ENCODE assay signal across 17 cellular contexts in genomic region chr2:206521612-206522011, GRCh38.
DNase-seq lines count a peak whose midpoint lies in the region; ATAC-seq and TF ChIP-seq lines count a peak whose summit lies in the region.
"Had no signal": no experiment of that assay in that cellular context is flagged by ENCODE, and none has a peak within 500 bp of the region (broad histone marks: within the 10 kb centered on the region; RNA-seq: fewer than 3 reads in every experiment).

No MANE protein-coding gene starts in this region.

- H3K27me3 Mint-ChIP-seq in stimulated activated naive CD8-positive, alpha-beta T cell treated with anti-CD3 and anti-CD28 coated beads, Interleukin-15, amount 100 ng/mL, for 72 hours, result no peaks in the 10 kb centered on the region

- no peak for TF ChIP-seq CTCF in fibroblast of pulmonary artery (IDR thresholded peaks at IDR 0.05; ENCODE audit: low read length, missing control alignments)

- H3K9me3 Mint-ChIP-seq in stimulated activated naive CD8-positive, alpha-beta T cell treated with anti-CD3 and anti-CD28 coated beads, Interleukin-15, amount 100 ng/mL, for 72 hours, result no peaks in the 10 kb centered on the region
- H3K9me3 Mint-ChIP-seq: CD8-positive, alpha-beta memory T cell had no signal

- H3K4me1 Mint-ChIP-seq in stimulated activated naive CD8-positive, alpha-beta T cell treated with anti-CD3 and anti-CD28 coated beads, Interleukin-15, amount 100 ng/mL, for 72 hours, result no peaks in the 10 kb centered on the region
- H3K4me1 Mint-ChIP-seq: CD8-positive, alpha-beta memory T cell had no signal

- no peak overlapping the region for H3K27ac Mint-ChIP-seq in stimulated activated naive CD8-positive, alpha-beta T cell treated with anti-CD3 and anti-CD28 coated beads, Interleukin-15, amount 100 ng/mL, for 72 hours
- H3K27ac Mint-ChIP-seq: CD8-positive, alpha-beta memory T cell had no signal

- no peak overlapping the region for H3K4me3 ChIP-seq in fibroblast of pulmonary artery (replicated peaks; ENCODE audit: low read depth, low read length)
- H3K4me3 ChIP-seq: HAP-1, SJCRH30 had no signal

- DNase-seq in stimulated activated naive CD8-positive, alpha-beta T cell treated with anti-CD3 and anti-CD28 coated beads, Interleukin-15, amount 100 ng/mL, for 72 hours, result no peak
- DNase-seq in stimulated activated naive CD8-positive, alpha-beta T cell treated with anti-CD3 and anti-CD28 coated beads, Interleukin-15, Interleukin-2, amounts not matched to agents 100 U/mL and 50 U/mL, for 24 hours, result no peak
- peak; percentile 43 for DNase-seq in RPMI8226
- DNase-seq in fibroblast of pulmonary artery (ENCODE audit: low read depth), result peak; percentile 1
- no peak for DNase-seq in 8988T
- no peak for DNase-seq in NCI-H526 treated with DMSO at 0.1 percent for 48 hours (lab: John Stamatoyannopoulos, UW)
- no peak for DNase-seq in NCI-H2107 treated with DMSO at 0.1 percent for 48 hours (lab: John Stamatoyannopoulos, UW; ENCODE audit: unreplicated experiment)
- DNase-seq: C1 segment of cervical spinal cord; CD8-positive, alpha-beta memory T cell; DMS53; EL; IMR-90; Kasumi-1; NCI-H1694 treated with DMSO at 0.1 percent for 48 hours; NCI-H510A had no signal

- H3K4me3 Mint-ChIP-seq in stimulated activated naive CD8-positive, alpha-beta T cell treated with anti-CD3 and anti-CD28 coated beads, Interleukin-15, amount 100 ng/mL, for 72 hours, result no peak overlapping the region
- H3K4me3 Mint-ChIP-seq: CD8-positive, alpha-beta memory T cell had no signal

- ATAC-seq in stimulated activated naive CD8-positive, alpha-beta T cell treated with anti-CD3 and anti-CD28 coated beads, Interleukin-15, amount 100 ng/mL, for 72 hours, result peak; percentile 54
- no peak for ATAC-seq in stimulated activated naive CD8-positive, alpha-beta T cell treated with anti-CD3 and anti-CD28 coated beads, Interleukin-15, Interleukin-2, amounts not matched to agents 100 U/mL and 50 U/mL, for 24 hours

Comparison
In these comparisons a context has a peak if more than half of its experiments do, and no peak if none do; other contexts are left out.
1. DNase-seq: peak in RPMI8226 (single experiment) and fibroblast of pulmonary artery (single experiment); none in stimulated activated naive CD8-positive, alpha-beta T cell treated with anti-CD3 and anti-CD28 coated beads, Interleukin-15, amount 100 ng/mL, for 72 hours (0 of 2), stimulated activated naive CD8-positive, alpha-beta T cell treated with anti-CD3 and anti-CD28 coated beads, Interleukin-15, Interleukin-2, amounts not matched to agents 100 U/mL and 50 U/mL, for 24 hours (single experiment), 8988T (single experiment), NCI-H526 treated with DMSO at 0.1 percent for 48 hours (single experiment) and NCI-H2107 treated with DMSO at 0.1 percent for 48 hours (single experiment).